Comparison of ENCODE assay signal across 1 cellular context in the genomic region with DNA sequence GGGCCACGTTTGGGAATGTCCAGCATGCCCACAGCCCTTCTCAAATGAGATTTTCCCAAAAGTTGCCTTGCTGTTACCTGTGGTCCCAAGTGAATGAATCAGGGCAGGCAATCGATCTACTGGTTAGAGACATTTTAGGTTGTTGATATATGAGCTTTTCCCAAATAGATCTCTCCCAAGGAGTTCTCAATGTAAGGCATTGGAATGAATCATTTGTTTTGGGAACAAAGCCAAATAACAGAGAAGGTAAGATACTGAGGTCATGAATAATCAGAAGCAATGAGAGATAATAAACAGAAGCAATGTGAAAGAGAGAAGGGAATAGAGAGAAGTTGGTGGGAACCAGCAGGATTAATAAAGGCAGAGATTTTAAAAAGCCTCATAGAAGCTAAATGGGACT.
TF ChIP-seq lines count a peak whose summit lies in the region.

No MANE protein-coding gene starts in this region.

TF ChIP-seq in GM23338, 12 proteins besides CTCF, POLR2A, EP300 and RAD21:
- TF ChIP-seq ZNF462 (CRISPR knock-in tag; IDR thresholded peaks at IDR 0.05) (no peak), EZH2 (IDR thresholded peaks at IDR 0.05; ENCODE audit: low read depth, unreplicated experiment) (no peak), REST (IDR thresholded peaks at IDR 0.05; ENCODE audit: unreplicated experiment) (no peak), POLR2AphosphoS5 (IDR thresholded peaks at IDR 0.05; ENCODE audit: low read depth) (no peak), EZH2phosphoT487 (IDR thresholded peaks at IDR 0.05; ENCODE audit: unreplicated experiment) (no peak), ZNF114 (CRISPR knock-in tag; IDR thresholded peaks at IDR 0.05) (no peak), JUNB (IDR thresholded peaks at IDR 0.05; ENCODE audit: unreplicated experiment) (no peak), ETS1 (IDR thresholded peaks at IDR 0.05) (no peak), ZNF331 (CRISPR knock-in tag; IDR thresholded peaks at IDR 0.05; ENCODE audit: low read depth) (no peak), NANOG (IDR thresholded peaks at IDR 0.05; ENCODE audit: borderline replicate concordance) (no peak), STAT1 (IDR thresholded peaks at IDR 0.05; ENCODE audit: unreplicated experiment) (no peak), CREB1 (CRISPR knock-in tag; IDR thresholded peaks at IDR 0.05; ENCODE audit: low read depth) (no peak)
